Comparison of ENCODE assay signal across 12 cellular contexts in the genomic region with DNA sequence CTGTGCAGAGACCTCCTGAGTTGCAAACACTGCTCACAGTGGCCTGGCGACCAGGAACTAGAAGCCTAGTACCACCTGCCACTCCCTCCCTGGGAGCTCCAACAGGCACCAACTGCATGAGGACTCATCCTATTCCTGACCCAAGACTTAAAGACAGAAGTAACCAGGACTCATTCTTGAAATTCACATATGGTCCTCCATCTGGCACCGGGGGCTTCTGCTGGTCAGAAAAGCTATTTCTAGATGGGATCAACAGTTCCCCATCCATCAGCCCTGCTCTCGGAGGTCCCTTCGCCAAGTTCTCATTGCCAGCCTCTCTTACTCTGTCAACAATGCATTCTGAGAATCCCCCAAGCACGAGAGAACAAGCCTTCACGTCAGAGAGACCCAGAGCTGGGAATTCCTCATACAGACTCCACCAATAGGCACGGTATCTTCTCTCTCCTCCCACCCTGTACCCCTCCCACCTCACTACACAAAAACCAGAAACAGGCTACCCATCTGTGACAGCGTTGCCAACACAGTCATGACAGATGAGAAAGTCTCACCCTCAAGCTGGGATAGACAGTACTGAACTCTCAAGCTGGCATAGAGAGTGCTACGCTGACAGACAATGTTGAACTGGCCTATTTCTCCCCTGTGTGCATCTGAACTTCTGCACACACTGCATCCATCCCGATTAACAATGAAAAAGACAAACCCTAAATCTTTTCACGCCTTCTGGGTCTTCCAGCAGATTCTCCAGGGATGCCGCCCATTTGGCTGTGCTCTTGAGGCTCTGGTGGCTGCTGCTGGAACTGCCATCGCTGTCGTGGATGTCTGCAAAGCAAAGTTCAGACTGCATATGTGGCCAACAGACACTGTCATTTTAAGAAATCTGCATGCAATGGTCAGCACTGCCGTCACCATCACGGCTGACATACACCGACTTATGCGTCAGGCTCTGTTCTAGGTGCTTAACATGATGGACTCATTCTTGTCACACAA. TPM values are rescaled to one million over a fixed set of nuclear protein-coding genes. Genes with fewer than 3 reads are reported as not detected.
DNase-seq lines count a peak whose midpoint lies in the region; ATAC-seq and TF ChIP-seq lines count a peak whose summit lies in the region.
"Had no signal": no experiment of that assay in that cellular context is flagged by ENCODE, and none has a peak within 500 bp of the region (broad histone marks: within the 10 kb centered on the region; RNA-seq: fewer than 3 reads in every experiment).

No MANE protein-coding gene starts in this region.

- no peak overlapping the region for H3K9ac ChIP-seq in mammary epithelial cell (ENCODE audit: insufficient read depth, low read length)

- peaks cover 54% of the 10 kb centered on the region for H3K36me3 Mint-ChIP-seq in activated naive CD4-positive, alpha-beta T cell treated with anti-CD3 and anti-CD28 coated beads, Interleukin-2, amount 10 ng/mL, durations not matched to agents 7 days and 5 days
- H3K36me3 Mint-ChIP-seq in stimulated activated naive CD8-positive, alpha-beta T cell treated with anti-CD3 and anti-CD28 coated beads, Interleukin-15, Interleukin-2, amounts not matched to agents 100 ng/mL and 50 ng/mL, for 24 hours (ENCODE audit: low read depth) = peaks cover 68% of the 10 kb centered on the region

- no TSS peak for BruUV-seq in mammary epithelial cell (replicated peaks; lab: Mats Ljungman, UMichigan)

- H3K4me3 ChIP-seq in choroid plexus epithelial cell (ENCODE audit: low read depth, low read length) (no peak overlapping the region), mammary epithelial cell (replicated peaks in 1 of 3; ENCODE audit: insufficient read depth in 1 of 3, low read depth in 2 of 3, low read length in 3 of 3) (no peak overlapping the region)

- H3K4me1 ChIP-seq in mammary epithelial cell (ENCODE audit: insufficient read depth, low read length) = peaks cover 12% of the 10 kb centered on the region

- H3K4me1 Mint-ChIP-seq in activated naive CD4-positive, alpha-beta T cell treated with anti-CD3 and anti-CD28 coated beads, Interleukin-2, amount 10 ng/mL, durations not matched to agents 7 days and 5 days = peaks cover 22% of the 10 kb centered on the region
- peaks cover 95% of the 10 kb centered on the region for H3K4me1 Mint-ChIP-seq in stimulated activated naive CD8-positive, alpha-beta T cell treated with anti-CD3 and anti-CD28 coated beads, Interleukin-15, Interleukin-2, amounts not matched to agents 100 ng/mL and 50 ng/mL, for 24 hours (ENCODE audit: low read depth)

- H3K9me3 ChIP-seq in mammary epithelial cell (replicated peaks; ENCODE audit: insufficient read depth, low read length) = no peaks in the 10 kb centered on the region

- peaks cover 31% of the 10 kb centered on the region for H3K79me2 ChIP-seq in mammary epithelial cell (ENCODE audit: insufficient read depth, low read length)

- no peak for DNase-seq in activated naive CD4-positive, alpha-beta T cell treated with anti-CD3 and anti-CD28 coated beads, Interleukin-2, amount 10 ng/mL, durations not matched to agents 7 days and 5 days
- no peak for DNase-seq in activated naive CD4-positive, alpha-beta T cell treated with anti-CD3 and anti-CD28 coated beads, Interleukin-2, amount 50 U/mL, for 16 hours
- DNase-seq in NCI-H524 (lab: John Stamatoyannopoulos, UW) = peak; percentile 73 to 85
- DNase-seq in choroid plexus epithelial cell (ENCODE audit: low read depth) = no peak
- no peak for DNase-seq in left colon
- no peak for DNase-seq in mammary epithelial cell
- DNase-seq in stimulated activated CD4-positive, alpha-beta T cell treated with anti-CD3 and anti-CD28 coated beads, Interleukin-2, amount 100 ng/mL, for 24 hours = no peak
- DNase-seq: NCI-H1105; OCI-M1; stimulated activated CD4-positive, alpha-beta T cell treated with anti-CD3 and anti-CD28 coated beads, Interleukin-4, amount 100 ng/mL, for 4 hours had no signal

- H3K4me3 Mint-ChIP-seq in activated naive CD4-positive, alpha-beta T cell treated with anti-CD3 and anti-CD28 coated beads, Interleukin-2, amount 10 ng/mL, durations not matched to agents 7 days and 5 days = no peak overlapping the region
- no peak overlapping the region for H3K4me3 Mint-ChIP-seq in stimulated activated naive CD8-positive, alpha-beta T cell treated with anti-CD3 and anti-CD28 coated beads, Interleukin-15, Interleukin-2, amounts not matched to agents 100 ng/mL and 50 ng/mL, for 24 hours

- no peak for ATAC-seq in left colon
- ATAC-seq: left lobe of liver had no signal

- no peak overlapping the region for H3K27ac ChIP-seq in mammary epithelial cell (ENCODE audit: insufficient read depth, low read depth, low read length)

- in situ Hi-C loops in mammary epithelial cell (cut with MboI; ENCODE audit: low sequenced_read_pairs in 2 of 2) = no loop called here

- peak overlapping the region; percentile 17 for H3K27ac Mint-ChIP-seq in activated naive CD4-positive, alpha-beta T cell treated with anti-CD3 and anti-CD28 coated beads, Interleukin-2, amount 10 ng/mL, durations not matched to agents 7 days and 5 days
- H3K27ac Mint-ChIP-seq in stimulated activated naive CD8-positive, alpha-beta T cell treated with anti-CD3 and anti-CD28 coated beads, Interleukin-15, Interleukin-2, amounts not matched to agents 100 ng/mL and 50 ng/mL, for 24 hours = peak overlapping the region; percentile 52

- no peak overlapping the region for H2AFZ ChIP-seq in mammary epithelial cell (ENCODE audit: low read depth, low read length)

- intact Hi-C loops in left colon (cut with DNase I, micrococcal nuclease) (no loop called here), mammary epithelial cell (cut with micrococcal nuclease) (no loop called here)

- WGBS in mammary epithelial cell (ENCODE audit: low coverage, missing lambda C conversion rate) = 84% methylated on average over 17 of the region's 18 CpGs

- no peaks in the 10 kb centered on the region for H3K27me3 Mint-ChIP-seq in activated naive CD4-positive, alpha-beta T cell treated with anti-CD3 and anti-CD28 coated beads, Interleukin-2, amount 10 ng/mL, durations not matched to agents 7 days and 5 days
- H3K27me3 Mint-ChIP-seq in stimulated activated naive CD8-positive, alpha-beta T cell treated with anti-CD3 and anti-CD28 coated beads, Interleukin-15, Interleukin-2, amounts not matched to agents 100 ng/mL and 50 ng/mL, for 24 hours = no peaks in the 10 kb centered on the region

- no peaks in the 10 kb centered on the region for H4K20me1 ChIP-seq in mammary epithelial cell (ENCODE audit: insufficient read depth, low read length)

- TF ChIP-seq CTCF in choroid plexus epithelial cell (conservative IDR thresholded peaks at IDR 0.05; ENCODE audit: low read depth, low read length) (peak; percentile 19), mammary epithelial cell (conservative IDR thresholded peaks at IDR 0.05 in 1 of 2, IDR thresholded peaks at IDR 0.05 in 1 of 2; ENCODE audit: extremely low read depth in 1 of 2, insufficient read depth in 1 of 2, low read depth in 1 of 2, low read length in 2 of 2) (no peak)

- H3K36me3 ChIP-seq in mammary epithelial cell (ENCODE audit: insufficient read depth, low read length) = no peaks in the 10 kb centered on the region

- H3K27me3 ChIP-seq in mammary epithelial cell (ENCODE audit: insufficient read depth, low read length) = no peaks in the 10 kb centered on the region

- no peaks in the 10 kb centered on the region for H3K9me3 Mint-ChIP-seq in activated naive CD4-positive, alpha-beta T cell treated with anti-CD3 and anti-CD28 coated beads, Interleukin-2, amount 10 ng/mL, durations not matched to agents 7 days and 5 days
- no peaks in the 10 kb centered on the region for H3K9me3 Mint-ChIP-seq in stimulated activated naive CD8-positive, alpha-beta T cell treated with anti-CD3 and anti-CD28 coated beads, Interleukin-15, Interleukin-2, amounts not matched to agents 100 ng/mL and 50 ng/mL, for 24 hours

- dilution Hi-C loops in mammary epithelial cell (cut with HindIII; ENCODE audit: low sequenced_read_pairs) = no loop called here

- no peak overlapping the region for H3K4me2 ChIP-seq in mammary epithelial cell (ENCODE audit: insufficient read depth, low read depth, low read length)

- CTCF ChIA-PET in activated naive CD4-positive, alpha-beta T cell treated with anti-CD3 and anti-CD28 coated beads, Interleukin-2, amount 10 ng/mL, durations not matched to agents 7 days and 5 days (lab: Charles Lee) = interaction anchor here (1.2 to 4.4 kb wide), 4 partner anchors 9 to 336 kb away, joined by 3 to 17 read pairs (median 6); a partner anchor contains a TSS
- CTCF ChIA-PET in mammary epithelial cell (lab: Charles Lee; ENCODE audit: low non-redundant PET) = no interaction called here

RNA-seq across cellular contexts. Expression of a gene that starts 15.6 kb away (rescaled TPM):
- total RNA-seq in left colon (10 to 100 TPM in 1 of 2 donors, 1 to 10 TPM in 1; 8.9 to 28.9 TPM), mammary epithelial cell (10 to 100 TPM; 16.8 to 33.5 TPM)
- 27.3 TPM for polyA plus RNA-seq in mammary epithelial cell
- polyA minus RNA-seq in mammary epithelial cell = 31.1 TPM

Comparison
In these comparisons a context has a peak if more than half of its experiments do, and no peak if none do; other contexts are left out.
1. DNase-seq: peak in NCI-H524 (2 of 2); none in activated naive CD4-positive, alpha-beta T cell treated with anti-CD3 and anti-CD28 coated beads, Interleukin-2, amount 10 ng/mL, durations not matched to agents 7 days and 5 days (single experiment), activated naive CD4-positive, alpha-beta T cell treated with anti-CD3 and anti-CD28 coated beads, Interleukin-2, amount 50 U/mL, for 16 hours (single experiment), choroid plexus epithelial cell (single experiment), left colon (0 of 2), mammary epithelial cell (single experiment) and stimulated activated CD4-positive, alpha-beta T cell treated with anti-CD3 and anti-CD28 coated beads, Interleukin-2, amount 100 ng/mL, for 24 hours (0 of 2).